Comparison of ENCODE assay signal across 1 cellular context in genomic region chr4:174307694-174308093, GRCh38.
TF ChIP-seq lines count a peak whose summit lies in the region.

No MANE protein-coding gene starts in this region.

TF ChIP-seq in GM12878, 131 proteins besides CTCF, POLR2A, EP300 and RAD21 (continued from another document):
- peak; percentile 64 to 70; a peak in 3 of 4 replicates for TF ChIP-seq BHLHE40 (IDR thresholded peaks at IDR 0.05; ENCODE audit: borderline replicate concordance in 1 of 2, low read depth in 2 of 2, low read length in 1 of 2)
- no peak for TF ChIP-seq ATF7 (IDR thresholded peaks at IDR 0.05; ENCODE audit: low read depth)
